In genomic region chr11:134978388-134979088, GRCh38 we compare ENCODE assay signal across 1 cellular context.
TF ChIP-seq lines count a peak whose summit lies in the region.

No MANE protein-coding gene starts in this region.

TF ChIP-seq in H1, 55 proteins besides CTCF, POLR2A, EP300 and RAD21 (continued from another document):
- TF ChIP-seq ATF3 (IDR thresholded peaks at IDR 0.05; ENCODE audit: insufficient read depth, low read depth, low read length) (no peak), NANOG (IDR thresholded peaks at IDR 0.05; ENCODE audit: insufficient read depth, low read depth, low read length, poor library complexity, severe bottlenecking) (no peak), TAF1 (IDR thresholded peaks at IDR 0.05; ENCODE audit: low read depth, low read length) (no peak), RXRA (IDR thresholded peaks at IDR 0.05; ENCODE audit: insufficient read depth, low read depth, low read length) (no peak), RBBP5 (IDR thresholded peaks at IDR 0.05; ENCODE audit: borderline replicate concordance, low read depth, low read length) (no peak), BRCA1 (IDR thresholded peaks at IDR 0.05; ENCODE audit: low read depth, low read length) (no peak), SP2 (IDR thresholded peaks at IDR 0.05; ENCODE audit: low read length) (no peak), HDAC2 (IDR thresholded peaks at IDR 0.05; ENCODE audit: borderline replicate concordance in 1 of 2, low read depth in 2 of 2, low read length in 2 of 2) (no peak), BACH1 (IDR thresholded peaks at IDR 0.05; ENCODE audit: low read length) (no peak), SIX5 (IDR thresholded peaks at IDR 0.05; ENCODE audit: low read depth, low read length) (no peak), HDAC6 (IDR thresholded peaks at IDR 0.05; ENCODE audit: low read depth, low read length) (no peak)
